28 cellular contexts compared by ENCODE assay signal in genomic region chr17:52947418-52947817, GRCh38.
"Had no signal": no experiment of that assay in that cellular context is flagged by ENCODE, and none has a peak within 500 bp of the region (broad histone marks: within the 10 kb centered on the region; RNA-seq: fewer than 3 reads in every experiment).

No MANE protein-coding gene starts in this region.

- H3K36me3 ChIP-seq: stomach, suprapubic skin, thoracic aorta, thyroid gland, tibial artery, tibial nerve, transverse colon, upper lobe of left lung, upper lobe of right lung, uterus, vagina had no signal

- H3K27me3 ChIP-seq: stomach, suprapubic skin, testis, thyroid gland, tibial artery, tibial nerve, transverse colon, upper lobe of left lung, upper lobe of right lung, uterus, vagina had no signal

- H3K9me3 ChIP-seq: stomach, suprapubic skin, testis, thoracic aorta, thyroid gland, tibial artery, tibial nerve, transverse colon, upper lobe of left lung, upper lobe of right lung, uterus, vagina had no signal

- ATAC-seq: stimulated activated effector memory CD8-positive, alpha-beta T cell treated with anti-CD3 and anti-CD28 coated beads, Interleukin-12 subunit alpha, Interleukin-12 subunit beta, amount 100 ng/mL, for 72 hours; stimulated activated memory B cell treated with anti-CD40 and anti-IgM and Interleukin-4, amounts not matched to agents 10 μg/mL and 1 μg/mL and 100 μg/mL, for 72 hours; stimulated activated naive B cell treated with anti-CD40 and anti-IgM and Interleukin-4, amounts not matched to agents 10 μg/mL and 1 μg/mL and 100 μg/mL, for 72 hours; stimulated activated naive CD8-positive, alpha-beta T cell treated with anti-CD3 and anti-CD28 coated beads, Interleukin-15, amount 100 ng/mL, for 72 hours; stimulated activated naive CD8-positive, alpha-beta T cell treated with anti-CD3 and anti-CD28 coated beads, Interleukin-15, Interleukin-2, amounts not matched to agents 100 U/mL and 50 U/mL, for 24 hours; upper lobe of right lung had no signal

- DNase-seq: stimulated activated CD4-positive, alpha-beta T cell treated with anti-CD3 and anti-CD28 coated beads, Interleukin-2, amount 100 ng/mL, for 48 hours; stimulated activated CD4-positive, alpha-beta T cell treated with anti-CD3 and anti-CD28 coated beads, Interleukin-4, amount 100 ng/mL, for 1 hour; stimulated activated CD4-positive, alpha-beta T cell treated with anti-CD3 and anti-CD28 coated beads, Interleukin-4, amount 100 ng/mL, for 24 hours; stimulated activated CD4-positive, alpha-beta T cell treated with anti-CD3 and anti-CD28 coated beads, Interleukin-4, amount 100 ng/mL, for 4 hours; stimulated activated CD8-positive, alpha-beta memory T cell treated with anti-CD3 and anti-CD28 coated beads, Interleukin-4, amount 100 ng/mL, for 48 hours; stimulated activated naive B cell treated with anti-CD40 and anti-IgM and Interleukin-4, amounts not matched to agents 10 μg/mL and 1 μg/mL and 100 μg/mL, for 72 hours; stimulated activated naive CD4-positive, alpha-beta T cell; stimulated activated naive CD4-positive, alpha-beta T cell treated with Interleukin-2 at 50 U/mL for 16 hours; stimulated activated naive CD8-positive, alpha-beta T cell treated with anti-CD3 and anti-CD28 coated beads, Interleukin-15, amount 100 ng/mL, for 72 hours; stimulated activated naive CD8-positive, alpha-beta T cell treated with anti-CD3 and anti-CD28 coated beads, Interleukin-15, Interleukin-2, amounts not matched to agents 100 U/mL and 50 U/mL, for 24 hours; stomach; substantia nigra; testis; thyroid gland; tibial artery; transverse colon; trophoblast cell; upper lobe of left lung; upper lobe of right lung; uterus had no signal

- H3K27ac ChIP-seq: stomach, suprapubic skin, testis, thoracic aorta, thyroid gland, tibial artery, tibial nerve, transverse colon, upper lobe of left lung, upper lobe of right lung, uterus, vagina had no signal

- H3K4me1 Mint-ChIP-seq: stimulated activated effector memory CD8-positive, alpha-beta T cell treated with anti-CD3 and anti-CD28 coated beads, Interleukin-12 subunit alpha, Interleukin-12 subunit beta, amount 100 ng/mL, for 72 hours; stimulated activated memory B cell treated with anti-CD40 and anti-IgM and Interleukin-4, amounts not matched to agents 10 μg/mL and 1 μg/mL and 100 μg/mL, for 72 hours; stimulated activated naive B cell treated with anti-CD40 and anti-IgM and Interleukin-4, amounts not matched to agents 10 μg/mL and 1 μg/mL and 100 μg/mL, for 72 hours; stimulated activated naive CD8-positive, alpha-beta T cell treated with anti-CD3 and anti-CD28 coated beads, Interleukin-15, amount 100 ng/mL, for 72 hours had no signal

- H3K4me3 Mint-ChIP-seq: stimulated activated effector memory CD8-positive, alpha-beta T cell treated with anti-CD3 and anti-CD28 coated beads, Interleukin-12 subunit alpha, Interleukin-12 subunit beta, amount 100 ng/mL, for 72 hours; stimulated activated memory B cell treated with anti-CD40 and anti-IgM and Interleukin-4, amounts not matched to agents 10 μg/mL and 1 μg/mL and 100 μg/mL, for 72 hours; stimulated activated naive B cell treated with anti-CD40 and anti-IgM and Interleukin-4, amounts not matched to agents 10 μg/mL and 1 μg/mL and 100 μg/mL, for 72 hours; stimulated activated naive CD8-positive, alpha-beta T cell treated with anti-CD3 and anti-CD28 coated beads, Interleukin-15, amount 100 ng/mL, for 72 hours; stimulated activated naive CD8-positive, alpha-beta T cell treated with anti-CD3 and anti-CD28 coated beads, Interleukin-15, Interleukin-2, amounts not matched to agents 100 ng/mL and 50 ng/mL, for 24 hours; type B pancreatic cell had no signal

- H3K9me3 Mint-ChIP-seq: type B pancreatic cell had no signal

- H3K36me3 Mint-ChIP-seq: stimulated activated effector memory CD8-positive, alpha-beta T cell treated with anti-CD3 and anti-CD28 coated beads, Interleukin-12 subunit alpha, Interleukin-12 subunit beta, amount 100 ng/mL, for 72 hours; stimulated activated memory B cell treated with anti-CD40 and anti-IgM and Interleukin-4, amounts not matched to agents 10 μg/mL and 1 μg/mL and 100 μg/mL, for 72 hours; stimulated activated naive B cell treated with anti-CD40 and anti-IgM and Interleukin-4, amounts not matched to agents 10 μg/mL and 1 μg/mL and 100 μg/mL, for 72 hours; type B pancreatic cell had no signal

- H3K27ac Mint-ChIP-seq: stimulated activated effector memory CD8-positive, alpha-beta T cell treated with anti-CD3 and anti-CD28 coated beads, Interleukin-12 subunit alpha, Interleukin-12 subunit beta, amount 100 ng/mL, for 72 hours; stimulated activated memory B cell treated with anti-CD40 and anti-IgM and Interleukin-4, amounts not matched to agents 10 μg/mL and 1 μg/mL and 100 μg/mL, for 72 hours; stimulated activated naive B cell treated with anti-CD40 and anti-IgM and Interleukin-4, amounts not matched to agents 10 μg/mL and 1 μg/mL and 100 μg/mL, for 72 hours; stimulated activated naive CD8-positive, alpha-beta T cell treated with anti-CD3 and anti-CD28 coated beads, Interleukin-15, amount 100 ng/mL, for 72 hours; stimulated activated naive CD8-positive, alpha-beta T cell treated with anti-CD3 and anti-CD28 coated beads, Interleukin-15, Interleukin-2, amounts not matched to agents 100 ng/mL and 50 ng/mL, for 24 hours; type B pancreatic cell had no signal

- H3K4me1 ChIP-seq: stomach, suprapubic skin, testis, thyroid gland, tibial artery, tibial nerve, transverse colon, upper lobe of left lung, upper lobe of right lung, uterus, vagina had no signal

- H3K4me3 ChIP-seq: stomach, suprapubic skin, testis, thoracic aorta, thyroid gland, tibial artery, tibial nerve, transverse colon, upper lobe of left lung, upper lobe of right lung, uterus, vagina had no signal

- H3K27me3 Mint-ChIP-seq: stimulated activated memory B cell treated with anti-CD40 and anti-IgM and Interleukin-4, amounts not matched to agents 10 μg/mL and 1 μg/mL and 100 μg/mL, for 72 hours; stimulated activated naive B cell treated with anti-CD40 and anti-IgM and Interleukin-4, amounts not matched to agents 10 μg/mL and 1 μg/mL and 100 μg/mL, for 72 hours; stimulated activated naive CD8-positive, alpha-beta T cell treated with anti-CD3 and anti-CD28 coated beads, Interleukin-15, amount 100 ng/mL, for 72 hours; stimulated activated naive CD8-positive, alpha-beta T cell treated with anti-CD3 and anti-CD28 coated beads, Interleukin-15, Interleukin-2, amounts not matched to agents 100 ng/mL and 50 ng/mL, for 24 hours; type B pancreatic cell had no signal
